Comparison of ENCODE assay signal across 18 cellular contexts in the genomic region with DNA sequence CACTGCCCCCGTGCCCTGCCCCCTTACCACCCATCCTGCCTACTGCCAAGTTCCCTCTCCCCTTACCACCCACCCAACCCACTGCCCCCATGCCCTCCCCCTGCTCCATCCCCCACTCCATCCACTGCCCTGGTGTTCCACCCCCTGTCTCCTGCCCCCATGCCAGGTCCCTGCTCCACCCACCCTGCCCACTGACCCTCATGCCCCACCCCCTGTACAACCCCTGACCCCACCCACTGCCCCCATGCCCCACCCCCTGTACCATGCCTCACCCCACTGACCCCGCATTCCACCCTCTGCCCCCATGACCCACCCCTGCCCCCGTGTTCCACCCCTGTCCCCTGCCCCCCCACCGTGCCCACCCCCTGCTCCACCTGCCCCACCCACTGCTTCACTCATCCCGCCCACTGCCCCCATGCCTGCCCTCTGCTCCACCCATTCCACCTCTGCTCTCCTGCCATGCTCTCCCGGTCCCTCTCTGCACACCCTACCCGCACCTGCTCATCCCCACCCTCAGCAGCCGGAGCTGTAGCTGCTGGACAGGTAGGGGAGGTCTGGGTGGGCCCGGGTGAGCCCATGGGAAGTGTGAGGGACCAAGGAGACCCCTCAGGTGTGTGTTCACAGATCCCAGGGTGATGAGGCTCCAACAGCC. TPM values are rescaled to one million over a fixed set of nuclear protein-coding genes. Genes with fewer than 3 reads are reported as not detected.
DNase-seq lines count a peak whose midpoint lies in the region; ATAC-seq and TF ChIP-seq lines count a peak whose summit lies in the region.
"Had no signal": no experiment of that assay in that cellular context is flagged by ENCODE, and none has a peak within 500 bp of the region (broad histone marks: within the 10 kb centered on the region; RNA-seq: fewer than 3 reads in every experiment).

No MANE protein-coding gene starts in this region.

- no peak overlapping the region for H2BK120ac ChIP-seq in mesenchymal stem cell (ENCODE audit: low read depth, low read length)

- 71% methylated on average over 4 of the region's 9 CpGs for WGBS in mesenchymal stem cell

- ATAC-seq in HG02973 (IDR thresholded peaks at IDR 0.05; ENCODE audit: unreplicated experiment) = no peak

- no peaks in the 10 kb centered on the region for H3K36me3 ChIP-seq in H7 (replicated peaks; ENCODE audit: control insufficient read depth, insufficient read depth, low read length)
- H3K36me3 ChIP-seq in OCI-LY7 (ENCODE audit: insufficient read depth, low read length) = no peaks in the 10 kb centered on the region
- H3K36me3 ChIP-seq in mesenchymal stem cell (ENCODE audit: control insufficient read depth in 1 of 2, insufficient read depth in 2 of 2, low read depth in 1 of 2, low read length in 2 of 2) = no peaks in the 10 kb centered on the region

- H2BK5ac ChIP-seq in mesenchymal stem cell (ENCODE audit: low read depth, low read length, poor library complexity, severe bottlenecking) = no peak overlapping the region

- H2AK5ac ChIP-seq in mesenchymal stem cell (ENCODE audit: low read length, severe bottlenecking) = no peak overlapping the region

- H3K9me3 ChIP-seq in OCI-LY7 (ENCODE audit: low read length) = no peaks in the 10 kb centered on the region
- no peaks in the 10 kb centered on the region for H3K9me3 ChIP-seq in mesenchymal stem cell (ENCODE audit: control insufficient read depth, low read length)

- no peak overlapping the region for H2BK15ac ChIP-seq in mesenchymal stem cell (ENCODE audit: low read depth, poor library complexity, severe bottlenecking)

- POLR2A ChIA-PET in GM10248 (lab: Yijun Ruan, JAX) (no interaction called here), OCI-LY7 (lab: Charles Lee) (interaction anchor here (0.9 kb wide), 1 partner anchor 12 kb away, joined by 4 read pairs; no protein-coding TSS in a partner anchor), HEK293T (lab: Yijun Ruan, JAX) (no interaction called here)

- H3K23ac ChIP-seq in mesenchymal stem cell (ENCODE audit: low read length in 2 of 2) = no peak overlapping the region

- H3K4me3 ChIP-seq in H7 (ENCODE audit: insufficient read depth, low read depth, low read length) (no peak overlapping the region), OCI-LY7 (ENCODE audit: low read depth, low read length, poor library complexity, severe bottlenecking) (peak overlapping the region; percentile 10), mesenchymal stem cell (ENCODE audit: insufficient read depth in 1 of 2, low read depth in 1 of 2, low read length in 2 of 2) (no peak overlapping the region)

- no peaks in the 10 kb centered on the region for H4K20me1 ChIP-seq in OCI-LY7 (ENCODE audit: insufficient read depth, low read length)

- intact Hi-C loops in OCI-LY7 (cut with micrococcal nuclease; ENCODE audit: unreplicated experiment) = no loop called here
- intact Hi-C loops in posterior cingulate gyrus (cut with DNase I) = no loop called here

- no TSS peak for BruUV-seq in OCI-LY7 (replicated peaks; lab: Mats Ljungman, UMichigan)

- no peak overlapping the region for H4K8ac ChIP-seq in mesenchymal stem cell (ENCODE audit: low read length)

- peaks cover 33% of the 10 kb centered on the region for H3K4me1 ChIP-seq in OCI-LY7 (ENCODE audit: insufficient read depth, low read length, poor library complexity, severe bottlenecking)
- H3K4me1 ChIP-seq in mesenchymal stem cell (ENCODE audit: control insufficient read depth, insufficient read depth, low read depth, low read length) = peaks cover 4% of the 10 kb centered on the region

- H3K18ac ChIP-seq in mesenchymal stem cell (ENCODE audit: low read depth in 1 of 2, low read length in 2 of 2) = no peak overlapping the region

- H3K27ac ChIP-seq in OCI-LY7 (ENCODE audit: low read depth, low read length, poor library complexity, severe bottlenecking) = peak overlapping the region; percentile 86
- no peak overlapping the region for H3K27ac ChIP-seq in mesenchymal stem cell (ENCODE audit: low read length, poor library complexity, severe bottlenecking)
- H3K27ac ChIP-seq: C4-2B had no signal

- no peaks in the 10 kb centered on the region for H3K79me2 ChIP-seq in OCI-LY7 (ENCODE audit: insufficient read depth, low read depth, low read length)

- no peaks in the 10 kb centered on the region for H3K79me1 ChIP-seq in mesenchymal stem cell (replicated peaks; ENCODE audit: low read length, poor library complexity, severe bottlenecking)

- H3K4me2 ChIP-seq in OCI-LY7 (ENCODE audit: low read length) (peak overlapping the region; percentile 39; the same call in 1 of the 2 replicates), mesenchymal stem cell (ENCODE audit: low read length, poor library complexity, severe bottlenecking) (no peak overlapping the region)

- TF ChIP-seq CTCF in GM10248 (IDR thresholded peaks at IDR 0.05; ENCODE audit: control extremely low read depth, extremely low read depth, low read depth, missing control alignments) = no peak
- no peak for TF ChIP-seq CTCF in OCI-LY7 (conservative IDR thresholded peaks at IDR 0.05; ENCODE audit: low read length)

- H4K91ac ChIP-seq in mesenchymal stem cell (ENCODE audit: low read length) = peak overlapping the region; percentile 36

- no peak overlapping the region for H2BK12ac ChIP-seq in mesenchymal stem cell (ENCODE audit: low read length in 2 of 2)

- H3K27me3 ChIP-seq in H7 (ENCODE audit: control insufficient read depth, insufficient read depth, low read length) (no peaks in the 10 kb centered on the region), mesenchymal stem cell (ENCODE audit: control insufficient read depth in 1 of 2, insufficient read depth in 1 of 2, low read length in 2 of 2) (peaks cover 0 to 26% of the 10 kb centered on the region in 2 experiments)

- no peak overlapping the region for H3K9ac ChIP-seq in mesenchymal stem cell (ENCODE audit: low read length)

- no peak overlapping the region for H3K4ac ChIP-seq in mesenchymal stem cell (ENCODE audit: low read depth in 1 of 2, low read length in 2 of 2)

- CTCF ChIA-PET in GM10248 (lab: Yijun Ruan, JAX) (no interaction called here), OCI-LY7 (lab: Charles Lee; ENCODE audit: unreplicated experiment) (no interaction called here), HEK293T (lab: Yijun Ruan, JAX) (no interaction called here)

- H2AFZ ChIP-seq in OCI-LY7 (ENCODE audit: low read length) (no peak overlapping the region), mesenchymal stem cell (ENCODE audit: low read depth, low read length) (no peak overlapping the region)

- no peaks in the 10 kb centered on the region for H3K9me2 ChIP-seq in OCI-LY7 (ENCODE audit: insufficient read depth, low read length)

- DNase-seq in GM10248 (ENCODE audit: extremely low spot score) (peak; percentile 44), H7 (peak; percentile 88), OCI-LY7 (ENCODE audit: low spot score) (peak; percentile 61), mesenchymal stem cell (no peak), HuH-7.5 (ENCODE audit: low spot score) (no peak), posterior cingulate gyrus (no peak), HEK293T (ENCODE audit: extremely low spot score) (no peak)
- DNase-seq: COR-L47, GF-D8, HFFc6, NCI-H1436 treated with DMSO at 0.1 percent for 48 hours, NCI-H2029 treated with DMSO at 0.1 percent for 48 hours, NCI-H510A, NCI-H82, SHP77 had no signal

- no peak overlapping the region for H3K14ac ChIP-seq in mesenchymal stem cell (ENCODE audit: low read length in 2 of 2)

TF ChIP-seq in HEK293T, 16 proteins besides CTCF, POLR2A, EP300 and RAD21:
- TF ChIP-seq ZNF384 (IDR thresholded peaks at IDR 0.05) (no peak), ARNT (IDR thresholded peaks at IDR 0.05) (no peak), FOXA1 (IDR thresholded peaks at IDR 0.05) (no peak), FOXK2 (IDR thresholded peaks at IDR 0.05) (no peak)
TF ChIP-seq in HEK293T: peak in this region for 0.

RNA-seq across cellular contexts. Expression of a gene that starts 7.4 kb away (rescaled TPM):
- 12.2 and 14.8 TPM in 2 replicates for total RNA-seq in H7 (2014; rRNA removed; shearing (Covaris generic))
- 52.1 and 56.5 TPM in 2 replicates for total RNA-seq in OCI-LY7 (2014; rRNA removed; shearing (Covaris generic))
- total RNA-seq in OCI-LY7 (2022) = 91.8 and 99.4 TPM in 2 replicates
- polyA plus RNA-seq in mesenchymal stem cell (2013, experiment 1 of 2) = 13.0 TPM
- polyA plus RNA-seq in mesenchymal stem cell (2013, experiment 2 of 2) = 12.8 TPM

RNA-seq across cellular contexts. Expression of a gene that starts 10.7 kb away (rescaled TPM):
- 0.85 and 1.7 TPM in 2 replicates for total RNA-seq in H7 (2014; rRNA removed; shearing (Covaris generic))
- total RNA-seq in OCI-LY7 (2014; rRNA removed; shearing (Covaris generic)) = 10.1 and 22.1 TPM in 2 replicates
- total RNA-seq in OCI-LY7 (2022) = 20.7 and 21.4 TPM in 2 replicates
- 8.5 TPM for polyA plus RNA-seq in mesenchymal stem cell (2013, experiment 1 of 2)
- polyA plus RNA-seq in mesenchymal stem cell (2013, experiment 2 of 2) = 7.7 TPM

RNA-seq across cellular contexts. Expression of a gene that starts 26.3 kb away (rescaled TPM):
- 3.3 and 3.8 TPM in 2 replicates for total RNA-seq in H7 (2014; rRNA removed; shearing (Covaris generic))
- total RNA-seq in OCI-LY7 (2014; rRNA removed; shearing (Covaris generic)) = 3.8 and 5.0 TPM in 2 replicates
- 31.2 and 32.3 TPM in 2 replicates for total RNA-seq in OCI-LY7 (2022)
- polyA plus RNA-seq in mesenchymal stem cell (2013, experiment 1 of 2) = 5.0 TPM
- 5.7 TPM for polyA plus RNA-seq in mesenchymal stem cell (2013, experiment 2 of 2)
- total RNA-seq: Daoy had no signal

RNA-seq across cellular contexts. Expression of a gene that starts 42.7 kb away (rescaled TPM):
- total RNA-seq in H7 (2014; rRNA removed; shearing (Covaris generic)) = 74.1 and 101 TPM in 2 replicates
- 57.0 and 87.8 TPM in 2 replicates for total RNA-seq in OCI-LY7 (2014; rRNA removed; shearing (Covaris generic))
- 134 and 145 TPM in 2 replicates for total RNA-seq in OCI-LY7 (2022)
- polyA plus RNA-seq in mesenchymal stem cell (2013, experiment 1 of 2) = 21.3 TPM
- 19.9 TPM for polyA plus RNA-seq in mesenchymal stem cell (2013, experiment 2 of 2)

Comparison
In these comparisons a context has a peak if more than half of its experiments do, and no peak if none do; other contexts are left out.
1. DNase-seq: peak in GM10248 (single experiment), H7 (single experiment) and OCI-LY7 (single experiment); none in mesenchymal stem cell (single experiment), HuH-7.5 (single experiment), posterior cingulate gyrus (0 of 10) and HEK293T (single experiment).